In genomic region chr1:29304025-29304684, GRCh38 we compare ENCODE assay signal across 1 cellular context.
A peak's percentile ranks its signal among the peaks of the same experiment; 100 is the strongest.
TF ChIP-seq lines count a peak whose summit lies in the region.

No MANE protein-coding gene starts in this region.

TF ChIP-seq in HepG2, 621 proteins besides CTCF, POLR2A, EP300 and RAD21 (continued from another document and continues in another):
- TF ChIP-seq, protein P1, sequence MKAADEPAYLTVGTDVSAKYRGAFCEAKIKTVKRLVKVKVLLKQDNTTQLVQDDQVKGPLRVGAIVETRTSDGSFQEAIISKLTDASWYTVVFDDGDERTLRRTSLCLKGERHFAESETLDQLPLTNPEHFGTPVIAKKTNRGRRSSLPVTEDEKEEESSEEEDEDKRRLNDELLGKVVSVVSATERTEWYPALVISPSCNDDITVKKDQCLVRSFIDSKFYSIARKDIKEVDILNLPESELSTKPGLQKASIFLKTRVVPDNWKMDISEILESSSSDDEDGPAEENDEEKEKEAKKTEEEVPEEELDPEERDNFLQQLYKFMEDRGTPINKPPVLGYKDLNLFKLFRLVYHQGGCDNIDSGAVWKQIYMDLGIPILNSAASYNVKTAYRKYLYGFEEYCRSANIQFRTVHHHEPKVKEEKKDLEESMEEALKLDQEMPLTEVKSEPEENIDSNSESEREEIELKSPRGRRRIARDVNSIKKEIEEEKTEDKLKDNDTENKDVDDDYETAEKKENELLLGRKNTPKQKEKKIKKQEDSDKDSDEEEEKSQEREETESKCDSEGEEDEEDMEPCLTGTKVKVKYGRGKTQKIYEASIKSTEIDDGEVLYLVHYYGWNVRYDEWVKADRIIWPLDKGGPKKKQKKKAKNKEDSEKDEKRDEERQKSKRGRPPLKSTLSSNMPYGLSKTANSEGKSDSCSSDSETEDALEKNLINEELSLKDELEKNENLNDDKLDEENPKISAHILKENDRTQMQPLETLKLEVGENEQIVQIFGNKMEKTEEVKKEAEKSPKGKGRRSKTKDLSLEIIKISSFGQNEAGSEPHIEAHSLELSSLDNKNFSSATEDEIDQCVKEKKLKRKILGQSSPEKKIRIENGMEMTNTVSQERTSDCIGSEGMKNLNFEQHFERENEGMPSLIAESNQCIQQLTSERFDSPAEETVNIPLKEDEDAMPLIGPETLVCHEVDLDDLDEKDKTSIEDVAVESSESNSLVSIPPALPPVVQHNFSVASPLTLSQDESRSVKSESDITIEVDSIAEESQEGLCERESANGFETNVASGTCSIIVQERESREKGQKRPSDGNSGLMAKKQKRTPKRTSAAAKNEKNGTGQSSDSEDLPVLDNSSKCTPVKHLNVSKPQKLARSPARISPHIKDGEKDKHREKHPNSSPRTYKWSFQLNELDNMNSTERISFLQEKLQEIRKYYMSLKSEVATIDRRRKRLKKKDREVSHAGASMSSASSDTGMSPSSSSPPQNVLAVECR (CRISPR knock-in tag; IDR thresholded peaks at IDR 0.05; ENCODE audit: borderline replicate concordance) = peak; percentile 12; the same call in 1 of the 2 replicates
- TF ChIP-seq, protein P2, sequence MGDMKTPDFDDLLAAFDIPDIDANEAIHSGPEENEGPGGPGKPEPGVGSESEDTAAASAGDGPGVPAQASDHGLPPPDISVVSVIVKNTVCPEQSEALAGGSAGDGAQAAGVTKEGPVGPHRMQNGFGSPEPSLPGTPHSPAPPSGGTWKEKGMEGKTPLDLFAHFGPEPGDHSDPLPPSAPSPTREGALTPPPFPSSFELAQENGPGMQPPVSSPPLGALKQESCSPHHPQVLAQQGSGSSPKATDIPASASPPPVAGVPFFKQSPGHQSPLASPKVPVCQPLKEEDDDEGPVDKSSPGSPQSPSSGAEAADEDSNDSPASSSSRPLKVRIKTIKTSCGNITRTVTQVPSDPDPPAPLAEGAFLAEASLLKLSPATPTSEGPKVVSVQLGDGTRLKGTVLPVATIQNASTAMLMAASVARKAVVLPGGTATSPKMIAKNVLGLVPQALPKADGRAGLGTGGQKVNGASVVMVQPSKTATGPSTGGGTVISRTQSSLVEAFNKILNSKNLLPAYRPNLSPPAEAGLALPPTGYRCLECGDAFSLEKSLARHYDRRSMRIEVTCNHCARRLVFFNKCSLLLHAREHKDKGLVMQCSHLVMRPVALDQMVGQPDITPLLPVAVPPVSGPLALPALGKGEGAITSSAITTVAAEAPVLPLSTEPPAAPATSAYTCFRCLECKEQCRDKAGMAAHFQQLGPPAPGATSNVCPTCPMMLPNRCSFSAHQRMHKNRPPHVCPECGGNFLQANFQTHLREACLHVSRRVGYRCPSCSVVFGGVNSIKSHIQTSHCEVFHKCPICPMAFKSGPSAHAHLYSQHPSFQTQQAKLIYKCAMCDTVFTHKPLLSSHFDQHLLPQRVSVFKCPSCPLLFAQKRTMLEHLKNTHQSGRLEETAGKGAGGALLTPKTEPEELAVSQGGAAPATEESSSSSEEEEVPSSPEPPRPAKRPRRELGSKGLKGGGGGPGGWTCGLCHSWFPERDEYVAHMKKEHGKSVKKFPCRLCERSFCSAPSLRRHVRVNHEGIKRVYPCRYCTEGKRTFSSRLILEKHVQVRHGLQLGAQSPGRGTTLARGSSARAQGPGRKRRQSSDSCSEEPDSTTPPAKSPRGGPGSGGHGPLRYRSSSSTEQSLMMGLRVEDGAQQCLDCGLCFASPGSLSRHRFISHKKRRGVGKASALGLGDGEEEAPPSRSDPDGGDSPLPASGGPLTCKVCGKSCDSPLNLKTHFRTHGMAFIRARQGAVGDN (CRISPR knock-in tag; IDR thresholded peaks at IDR 0.05) = peak; percentile 22; the same call in 1 of the 2 replicates
- TF ChIP-seq ESRRA (CRISPR knock-in tag; IDR thresholded peaks at IDR 0.05; ENCODE audit: low read depth) (peak; percentile 88; the same call in 1 of the 2 replicates), NR2F2 (IDR thresholded peaks at IDR 0.05; ENCODE audit: borderline replicate concordance, low read depth) (peak; percentile 68; the same call in 1 of the 2 replicates), SKI (IDR thresholded peaks at IDR 0.05; ENCODE audit: partially characterized antibody) (peak; percentile 98), ZNF234 (CRISPR knock-in tag; conservative IDR thresholded peaks at IDR 0.05) (no peak), DNMT1 (CRISPR knock-in tag; IDR thresholded peaks at IDR 0.05) (no peak), KDM4B (CRISPR knock-in tag; IDR thresholded peaks at IDR 0.05) (no peak), ZNF598 (CRISPR knock-in tag; IDR thresholded peaks at IDR 0.05; ENCODE audit: borderline replicate concordance) (no peak), KAT8 (CRISPR knock-in tag; IDR thresholded peaks at IDR 0.05) (no peak), HNF4G (IDR thresholded peaks at IDR 0.05; ENCODE audit: borderline replicate concordance, low read depth, low read length) (peak; percentile 39), HNF4G (CRISPR knock-in tag; IDR thresholded peaks at IDR 0.05; ENCODE audit: borderline replicate concordance, low read depth) (no peak), MBNL3 (CRISPR knock-in tag; conservative IDR thresholded peaks at IDR 0.05) (no peak), KLF9 (CRISPR knock-in tag; IDR thresholded peaks at IDR 0.05; ENCODE audit: low read depth) (no peak), NR2C2 (CRISPR knock-in tag; IDR thresholded peaks at IDR 0.05; ENCODE audit: borderline replicate concordance) (peak; percentile 43; the same call in 1 of the 2 replicates), NAIF1 (CRISPR knock-in tag; IDR thresholded peaks at IDR 0.05; ENCODE audit: borderline replicate concordance) (no peak), PITX1 (CRISPR knock-in tag; IDR thresholded peaks at IDR 0.05) (peak; percentile 38; the same call in 1 of the 2 replicates), LCORL (IDR thresholded peaks at IDR 0.05) (no peak), LCORL (CRISPR knock-in tag; IDR thresholded peaks at IDR 0.05) (no peak), BORCS8-MEF2B (CRISPR knock-in tag; IDR thresholded peaks at IDR 0.05) (no peak), HOMEZ (CRISPR knock-in tag; IDR thresholded peaks at IDR 0.05; ENCODE audit: low read depth) (0 out of 2 replicates have a peak, but pooled peaks have one; percentile 19), GATAD2A (CRISPR knock-in tag; IDR thresholded peaks at IDR 0.05) (no peak), PHF5A (CRISPR knock-in tag; IDR thresholded peaks at IDR 0.05; ENCODE audit: low read depth, unreplicated experiment) (no peak), ZNF720 (CRISPR knock-in tag; IDR thresholded peaks at IDR 0.05) (no peak), RBAK (CRISPR knock-in tag; IDR thresholded peaks at IDR 0.05) (no peak), ZNF737 (CRISPR knock-in tag; IDR thresholded peaks at IDR 0.05; ENCODE audit: borderline replicate concordance) (no peak), NR2F6 (IDR thresholded peaks at IDR 0.05) (peak; percentile 75; the same call in 1 of the 2 replicates), NR2F6 (CRISPR knock-in tag; IDR thresholded peaks at IDR 0.05) (peak; percentile 16; the same call in 1 of the 2 replicates)
- TF ChIP-seq, protein P3, sequence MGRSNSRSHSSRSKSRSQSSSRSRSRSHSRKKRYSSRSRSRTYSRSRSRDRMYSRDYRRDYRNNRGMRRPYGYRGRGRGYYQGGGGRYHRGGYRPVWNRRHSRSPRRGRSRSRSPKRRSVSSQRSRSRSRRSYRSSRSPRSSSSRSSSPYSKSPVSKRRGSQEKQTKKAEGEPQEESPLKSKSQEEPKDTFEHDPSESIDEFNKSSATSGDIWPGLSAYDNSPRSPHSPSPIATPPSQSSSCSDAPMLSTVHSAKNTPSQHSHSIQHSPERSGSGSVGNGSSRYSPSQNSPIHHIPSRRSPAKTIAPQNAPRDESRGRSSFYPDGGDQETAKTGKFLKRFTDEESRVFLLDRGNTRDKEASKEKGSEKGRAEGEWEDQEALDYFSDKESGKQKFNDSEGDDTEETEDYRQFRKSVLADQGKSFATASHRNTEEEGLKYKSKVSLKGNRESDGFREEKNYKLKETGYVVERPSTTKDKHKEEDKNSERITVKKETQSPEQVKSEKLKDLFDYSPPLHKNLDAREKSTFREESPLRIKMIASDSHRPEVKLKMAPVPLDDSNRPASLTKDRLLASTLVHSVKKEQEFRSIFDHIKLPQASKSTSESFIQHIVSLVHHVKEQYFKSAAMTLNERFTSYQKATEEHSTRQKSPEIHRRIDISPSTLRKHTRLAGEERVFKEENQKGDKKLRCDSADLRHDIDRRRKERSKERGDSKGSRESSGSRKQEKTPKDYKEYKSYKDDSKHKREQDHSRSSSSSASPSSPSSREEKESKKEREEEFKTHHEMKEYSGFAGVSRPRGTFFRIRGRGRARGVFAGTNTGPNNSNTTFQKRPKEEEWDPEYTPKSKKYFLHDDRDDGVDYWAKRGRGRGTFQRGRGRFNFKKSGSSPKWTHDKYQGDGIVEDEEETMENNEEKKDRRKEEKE (IDR thresholded peaks at IDR 0.05) = no peak
- TF ChIP-seq, protein P4, sequence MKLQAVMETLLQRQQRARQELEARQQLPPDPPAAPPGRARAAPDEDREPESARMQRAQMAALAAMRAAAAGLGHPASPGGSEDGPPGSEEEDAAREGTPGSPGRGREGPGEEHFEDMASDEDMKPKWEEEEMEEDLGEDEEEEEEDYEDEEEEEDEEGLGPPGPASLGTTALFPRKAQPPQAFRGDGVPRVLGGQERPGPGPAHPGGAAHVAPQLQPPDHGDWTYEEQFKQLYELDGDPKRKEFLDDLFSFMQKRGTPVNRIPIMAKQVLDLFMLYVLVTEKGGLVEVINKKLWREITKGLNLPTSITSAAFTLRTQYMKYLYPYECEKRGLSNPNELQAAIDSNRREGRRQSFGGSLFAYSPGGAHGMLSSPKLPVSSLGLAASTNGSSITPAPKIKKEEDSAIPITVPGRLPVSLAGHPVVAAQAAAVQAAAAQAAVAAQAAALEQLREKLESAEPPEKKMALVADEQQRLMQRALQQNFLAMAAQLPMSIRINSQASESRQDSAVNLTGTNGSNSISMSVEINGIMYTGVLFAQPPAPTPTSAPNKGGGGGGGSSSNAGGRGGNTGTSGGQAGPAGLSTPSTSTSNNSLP (IDR thresholded peaks at IDR 0.05; ENCODE audit: low read depth, low read length) = no peak
- TF ChIP-seq, protein P5, sequence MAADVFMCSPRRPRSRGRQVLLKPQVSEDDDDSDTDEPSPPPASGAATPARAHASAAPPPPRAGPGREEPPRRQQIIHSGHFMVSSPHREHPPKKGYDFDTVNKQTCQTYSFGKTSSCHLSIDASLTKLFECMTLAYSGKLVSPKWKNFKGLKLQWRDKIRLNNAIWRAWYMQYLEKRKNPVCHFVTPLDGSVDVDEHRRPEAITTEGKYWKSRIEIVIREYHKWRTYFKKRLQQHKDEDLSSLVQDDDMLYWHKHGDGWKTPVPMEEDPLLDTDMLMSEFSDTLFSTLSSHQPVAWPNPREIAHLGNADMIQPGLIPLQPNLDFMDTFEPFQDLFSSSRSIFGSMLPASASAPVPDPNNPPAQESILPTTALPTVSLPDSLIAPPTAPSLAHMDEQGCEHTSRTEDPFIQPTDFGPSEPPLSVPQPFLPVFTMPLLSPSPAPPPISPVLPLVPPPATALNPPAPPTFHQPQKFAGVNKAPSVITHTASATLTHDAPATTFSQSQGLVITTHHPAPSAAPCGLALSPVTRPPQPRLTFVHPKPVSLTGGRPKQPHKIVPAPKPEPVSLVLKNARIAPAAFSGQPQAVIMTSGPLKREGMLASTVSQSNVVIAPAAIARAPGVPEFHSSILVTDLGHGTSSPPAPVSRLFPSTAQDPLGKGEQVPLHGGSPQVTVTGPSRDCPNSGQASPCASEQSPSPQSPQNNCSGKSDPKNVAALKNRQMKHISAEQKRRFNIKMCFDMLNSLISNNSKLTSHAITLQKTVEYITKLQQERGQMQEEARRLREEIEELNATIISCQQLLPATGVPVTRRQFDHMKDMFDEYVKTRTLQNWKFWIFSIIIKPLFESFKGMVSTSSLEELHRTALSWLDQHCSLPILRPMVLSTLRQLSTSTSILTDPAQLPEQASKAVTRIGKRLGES (CRISPR knock-in tag; IDR thresholded peaks at IDR 0.05; ENCODE audit: borderline replicate concordance) = no peak
- TF ChIP-seq, protein P6, sequence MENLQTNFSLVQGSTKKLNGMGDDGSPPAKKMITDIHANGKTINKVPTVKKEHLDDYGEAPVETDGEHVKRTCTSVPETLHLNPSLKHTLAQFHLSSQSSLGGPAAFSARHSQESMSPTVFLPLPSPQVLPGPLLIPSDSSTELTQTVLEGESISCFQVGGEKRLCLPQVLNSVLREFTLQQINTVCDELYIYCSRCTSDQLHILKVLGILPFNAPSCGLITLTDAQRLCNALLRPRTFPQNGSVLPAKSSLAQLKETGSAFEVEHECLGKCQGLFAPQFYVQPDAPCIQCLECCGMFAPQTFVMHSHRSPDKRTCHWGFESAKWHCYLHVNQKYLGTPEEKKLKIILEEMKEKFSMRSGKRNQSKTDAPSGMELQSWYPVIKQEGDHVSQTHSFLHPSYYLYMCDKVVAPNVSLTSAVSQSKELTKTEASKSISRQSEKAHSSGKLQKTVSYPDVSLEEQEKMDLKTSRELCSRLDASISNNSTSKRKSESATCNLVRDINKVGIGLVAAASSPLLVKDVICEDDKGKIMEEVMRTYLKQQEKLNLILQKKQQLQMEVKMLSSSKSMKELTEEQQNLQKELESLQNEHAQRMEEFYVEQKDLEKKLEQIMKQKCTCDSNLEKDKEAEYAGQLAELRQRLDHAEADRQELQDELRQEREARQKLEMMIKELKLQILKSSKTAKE (CRISPR knock-in tag; IDR thresholded peaks at IDR 0.05; ENCODE audit: borderline replicate concordance) = peak; percentile 50; the same call in 1 of the 2 replicates
- TF ChIP-seq, protein P7, sequence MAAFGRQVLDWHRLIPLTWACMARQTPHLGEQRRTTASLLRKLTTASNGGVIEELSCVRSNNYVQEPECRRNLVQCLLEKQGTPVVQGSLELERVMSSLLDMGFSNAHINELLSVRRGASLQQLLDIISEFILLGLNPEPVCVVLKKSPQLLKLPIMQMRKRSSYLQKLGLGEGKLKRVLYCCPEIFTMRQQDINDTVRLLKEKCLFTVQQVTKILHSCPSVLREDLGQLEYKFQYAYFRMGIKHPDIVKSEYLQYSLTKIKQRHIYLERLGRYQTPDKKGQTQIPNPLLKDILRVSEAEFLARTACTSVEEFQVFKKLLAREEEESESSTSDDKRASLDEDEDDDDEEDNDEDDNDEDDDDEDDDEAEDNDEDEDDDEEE (CRISPR knock-in tag; IDR thresholded peaks at IDR 0.05) = no peak
